In the genomic region with DNA sequence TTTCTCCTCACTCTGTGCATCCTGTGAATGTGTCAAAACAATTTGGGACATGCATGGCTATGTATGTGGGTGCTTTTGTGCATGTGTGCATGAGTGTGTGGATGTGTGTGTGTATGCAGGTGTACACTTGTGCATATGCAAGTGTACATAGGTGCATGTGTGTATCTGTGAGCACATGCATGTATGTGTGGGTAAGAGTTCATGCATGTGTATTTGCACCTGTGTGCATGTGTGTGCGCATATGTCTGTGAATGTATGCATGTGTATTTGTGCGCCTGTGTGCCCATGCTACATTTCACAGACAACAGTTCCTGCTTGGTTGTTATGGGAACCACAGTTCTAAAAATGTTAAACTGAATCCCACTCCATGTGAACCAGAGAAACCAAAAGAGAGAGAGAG, we compare ENCODE assay signal across 21 cellular contexts. TPM values are rescaled to one million over a fixed set of nuclear protein-coding genes. Genes with fewer than 3 reads are reported as not detected.
DNase-seq lines count a peak whose midpoint lies in the region; ATAC-seq and TF ChIP-seq lines count a peak whose summit lies in the region.
"Had no signal": no experiment of that assay in that cellular context is flagged by ENCODE, and none has a peak within 500 bp of the region (broad histone marks: within the 10 kb centered on the region; RNA-seq: fewer than 3 reads in every experiment).

No MANE protein-coding gene starts in this region.

- H3K9me3 Mint-ChIP-seq in Caco-2 (ENCODE audit: unreplicated experiment): no peaks in the 10 kb centered on the region
- H3K9me3 Mint-ChIP-seq in activated T-helper 2 cell treated with anti-CD3 and anti-CD28 coated beads, Interferon-gamma antibody, Interleukin-2, Interleukin-4, amounts not matched to agents 10 μg/mL and 5 μg/mL and 100 μg/mL, durations not matched to agents 14 hours and 24 hours and 36 hours: no peaks in the 10 kb centered on the region
- H3K9me3 Mint-ChIP-seq in natural killer cell: no peaks in the 10 kb centered on the region
- H3K9me3 Mint-ChIP-seq: stimulated activated memory B cell treated with anti-CD40 and anti-IgM and Interleukin-4, amounts not matched to agents 10 μg/mL and 1 μg/mL and 100 μg/mL, for 72 hours had no signal

- peak overlapping the region; percentile 81 to 99 (median 91) for H3K4me2 ChIP-seq in BLaER1 treated with 17β-estradiol and CSF1 and Interleukin-3, amounts not matched to agents 10 nM and 100 nM
- H3K4me2 ChIP-seq: SK-N-SH had no signal

- H3K9me3 ChIP-seq in BLaER1 treated with 17β-estradiol and CSF1 and Interleukin-3, amounts not matched to agents 10 nM and 100 nM (replicated peaks in 1 of 11): no peaks in the 10 kb centered on the region
- H3K9me3 ChIP-seq in Caco-2: no peaks in the 10 kb centered on the region
- H3K9me3 ChIP-seq: pancreas, SK-N-SH, testis had no signal

- no peak for DNase-seq in Caco-2
- no peak for DNase-seq in activated T-helper 2 cell treated with anti-CD3 and anti-CD28 coated beads, Interferon-gamma antibody, Interleukin-2, Interleukin-4, amounts not matched to agents 10 μg/mL and 5 μg/mL and 100 μg/mL, durations not matched to agents 14 hours and 24 hours and 36 hours (ENCODE audit: low spot score)
- DNase-seq in natural killer cell: no peak
- DNase-seq in NK-92 treated with Interleukin-12 subunit alpha and Interleukin-12 subunit beta, amount 100 ng/mL, for 24 hours (lab: John Stamatoyannopoulos, UW): no peak
- DNase-seq in pons (ENCODE audit: low spot score): no peak
- DNase-seq: activated gamma-delta T cell; central memory CD4-positive, alpha-beta T cell; foreskin fibroblast; HCEC 1CT; NCI-H510A; pancreas; SK-N-SH; testis had no signal

- H3K36me3 Mint-ChIP-seq in Caco-2 (ENCODE audit: insufficient read depth, unreplicated experiment) (no peaks in the 10 kb centered on the region), natural killer cell (no peaks in the 10 kb centered on the region)
- H3K36me3 Mint-ChIP-seq in activated T-helper 2 cell treated with anti-CD3 and anti-CD28 coated beads, Interferon-gamma antibody, Interleukin-2, Interleukin-4, amounts not matched to agents 10 μg/mL and 5 μg/mL and 100 μg/mL, durations not matched to agents 14 hours and 24 hours and 36 hours (ENCODE audit: low read depth): no peaks in the 10 kb centered on the region
- H3K36me3 Mint-ChIP-seq: stimulated activated memory B cell treated with anti-CD40 and anti-IgM and Interleukin-4, amounts not matched to agents 10 μg/mL and 1 μg/mL and 100 μg/mL, for 72 hours had no signal

- peaks cover 5 to 16% (median 8%) of the 10 kb centered on the region in 11 experiments; a peak in 19 of 22 replicates for H3K36me3 ChIP-seq in BLaER1 treated with 17β-estradiol and CSF1 and Interleukin-3, amounts not matched to agents 10 nM and 100 nM
- H3K36me3 ChIP-seq in Caco-2 (ENCODE audit: control insufficient read depth, insufficient read depth, low read length): no peaks in the 10 kb centered on the region
- H3K36me3 ChIP-seq: pancreas had no signal

- no peak for TF ChIP-seq CTCF in Caco-2 (IDR thresholded peaks at IDR 0.05; ENCODE audit: insufficient read depth in 1 of 2, low read depth in 1 of 2, low read length in 1 of 2, severe bottlenecking in 1 of 2, unreplicated experiment in 1 of 2)
- no peak for TF ChIP-seq CTCF in natural killer cell (IDR thresholded peaks at IDR 0.05)

- peak overlapping the region; percentile 39 for H3K4me3 Mint-ChIP-seq in Caco-2 (ENCODE audit: unreplicated experiment)
- peak overlapping the region; percentile 37 for H3K4me3 Mint-ChIP-seq in activated T-helper 2 cell treated with anti-CD3 and anti-CD28 coated beads, Interferon-gamma antibody, Interleukin-2, Interleukin-4, amounts not matched to agents 10 μg/mL and 5 μg/mL and 100 μg/mL, durations not matched to agents 14 hours and 24 hours and 36 hours (ENCODE audit: low read depth)
- peak overlapping the region; percentile 75 for H3K4me3 Mint-ChIP-seq in natural killer cell

- POLR2A ChIA-PET in Caco-2 (lab: Charles Lee): no interaction called here

- H3K27me3 ChIP-seq in BLaER1 treated with 17β-estradiol and CSF1 and Interleukin-3, amounts not matched to agents 10 nM and 100 nM: peaks cover 0 to under 1% (median 0%) of the 10 kb centered on the region in 11 experiments; a peak in 1 of 22 replicates
- H3K27me3 ChIP-seq in Caco-2 (replicated peaks; ENCODE audit: control insufficient read depth, insufficient read depth, low read length): no peaks in the 10 kb centered on the region
- H3K27me3 ChIP-seq: pancreas, testis had no signal

- no peak overlapping the region for H3K27ac ChIP-seq in BLaER1 treated with 17β-estradiol and CSF1 and Interleukin-3, amounts not matched to agents 10 nM and 100 nM
- H3K27ac ChIP-seq: pancreas, testis had no signal

- BruUV-seq in Caco-2 (replicated peaks; lab: Mats Ljungman, UMichigan): no TSS peak

- H3K9ac ChIP-seq in BLaER1 treated with 17β-estradiol and CSF1 and Interleukin-3, amounts not matched to agents 10 nM and 100 nM: no peak overlapping the region
- H3K9ac ChIP-seq: SK-N-SH had no signal

- H3K27me3 Mint-ChIP-seq in Caco-2 (ENCODE audit: insufficient read depth, unreplicated experiment): peaks cover 3% of the 10 kb centered on the region
- H3K27me3 Mint-ChIP-seq in activated T-helper 2 cell treated with anti-CD3 and anti-CD28 coated beads, Interferon-gamma antibody, Interleukin-2, Interleukin-4, amounts not matched to agents 10 μg/mL and 5 μg/mL and 100 μg/mL, durations not matched to agents 14 hours and 24 hours and 36 hours (ENCODE audit: low read depth): peaks cover 38% of the 10 kb centered on the region
- H3K27me3 Mint-ChIP-seq in natural killer cell (ENCODE audit: low read depth in 2 of 2): peaks cover 27 to 30% of the 10 kb centered on the region in 2 donors

- no peak overlapping the region for H3K4me3 ChIP-seq in BLaER1 treated with 17β-estradiol and CSF1 and Interleukin-3, amounts not matched to agents 10 nM and 100 nM
- no peak overlapping the region for H3K4me3 ChIP-seq in Caco-2 (ENCODE audit: low read depth, low read length)
- H3K4me3 ChIP-seq: pancreas, testis had no signal

- H3K4me1 ChIP-seq in BLaER1 treated with 17β-estradiol and CSF1 and Interleukin-3, amounts not matched to agents 10 nM and 100 nM: peaks cover 43 to 58% (median 50%) of the 10 kb centered on the region in 10 experiments
- H3K4me1 ChIP-seq in Caco-2: peaks cover 5% of the 10 kb centered on the region; the same call in 1 of the 2 replicates
- H3K4me1 ChIP-seq: pancreas had no signal

- intact Hi-C loops in Caco-2 (cut with micrococcal nuclease; ENCODE audit: unreplicated experiment) (no loop called here), natural killer cell (cut with micrococcal nuclease) (no loop called here)
- intact Hi-C loops in activated T-helper 2 cell treated with anti-CD3 and anti-CD28 coated beads, Interferon-gamma antibody, Interleukin-2, Interleukin-4, amounts not matched to agents 10 μg/mL and 5 μg/mL and 100 μg/mL, durations not matched to agents 14 hours and 24 hours and 36 hours (cut with micrococcal nuclease): no loop called here

- peaks cover 22 to 32% (median 24%) of the 10 kb centered on the region in 11 experiments; a peak in 20 of 22 replicates for H4K20me1 ChIP-seq in BLaER1 treated with 17β-estradiol and CSF1 and Interleukin-3, amounts not matched to agents 10 nM and 100 nM

- CTCF ChIA-PET in Caco-2 (lab: Charles Lee): no interaction called here

- H3K4me1 Mint-ChIP-seq in Caco-2 (ENCODE audit: low read depth, unreplicated experiment) (no peaks in the 10 kb centered on the region), natural killer cell (peaks cover 15 to 18% of the 10 kb centered on the region in 2 donors)
- peaks cover 7% of the 10 kb centered on the region for H3K4me1 Mint-ChIP-seq in activated T-helper 2 cell treated with anti-CD3 and anti-CD28 coated beads, Interferon-gamma antibody, Interleukin-2, Interleukin-4, amounts not matched to agents 10 μg/mL and 5 μg/mL and 100 μg/mL, durations not matched to agents 14 hours and 24 hours and 36 hours (ENCODE audit: low read depth)

- ATAC-seq in natural killer cell (no peak), GM18520 (IDR thresholded peaks at IDR 0.05; ENCODE audit: unreplicated experiment) (no peak)
- ATAC-seq: activated CD4-positive, CD25-positive, alpha-beta regulatory T cell treated with anti-CD3 and anti-CD28 coated beads, Interleukin-2, amount 50 U/mL, for 24 hours; pancreas; sciatic nerve; stimulated activated memory B cell treated with anti-CD40 and anti-IgM and Interleukin-4, amounts not matched to agents 10 μg/mL and 1 μg/mL and 100 μg/mL, for 72 hours had no signal

- no peak overlapping the region for H3K27ac Mint-ChIP-seq in Caco-2 (ENCODE audit: unreplicated experiment)
- H3K27ac Mint-ChIP-seq in activated T-helper 2 cell treated with anti-CD3 and anti-CD28 coated beads, Interferon-gamma antibody, Interleukin-2, Interleukin-4, amounts not matched to agents 10 μg/mL and 5 μg/mL and 100 μg/mL, durations not matched to agents 14 hours and 24 hours and 36 hours: no peak overlapping the region
- H3K27ac Mint-ChIP-seq in natural killer cell: no peak overlapping the region

RNA-seq across cellular contexts. Expression of gene FBXO41, which starts 1.9 kb away (rescaled TPM):
- total RNA-seq in Caco-2 (2022): 11.6 and 12.1 TPM in 2 replicates
- total RNA-seq in activated T-helper 2 cell treated with anti-CD3 and anti-CD28 coated beads, Interferon-gamma antibody, Interleukin-2, Interleukin-4, amounts not matched to agents 10 μg/mL and 5 μg/mL and 100 μg/mL, durations not matched to agents 14 hours and 24 hours and 36 hours: 25.3 and 25.7 TPM in 2 replicates
- total RNA-seq in natural killer cell: 10 to 100 TPM; 11.5 to 16.4 (median 13.8) TPM

RNA-seq across cellular contexts. Expression of gene EGR4, which starts 7.2 kb away (rescaled TPM):
- 0.30 TPM in 1 of 2 replicates, not detected in the other for total RNA-seq in Caco-2 (2022)
- 0.46 and 0.53 TPM in 2 replicates for total RNA-seq in activated T-helper 2 cell treated with anti-CD3 and anti-CD28 coated beads, Interferon-gamma antibody, Interleukin-2, Interleukin-4, amounts not matched to agents 10 μg/mL and 5 μg/mL and 100 μg/mL, durations not matched to agents 14 hours and 24 hours and 36 hours
- total RNA-seq in natural killer cell: 1 to 10 TPM in 2 of 3 donors, under 1 TPM in 1; 0.28 to 2.6 (median 1.1) TPM
- total RNA-seq: epithelial cell of proximal tubule, lower leg skin, RPMI7951, sciatic nerve had no signal

RNA-seq across cellular contexts. Expression of gene CCT7, which starts 52.0 kb away (rescaled TPM):
- total RNA-seq in Caco-2 (2022) (450 and 505 TPM in 2 replicates), natural killer cell (100 to 1,000 TPM in 2 of 3 donors, 10 to 100 TPM in 1; 82.3 to 114 (median 112) TPM)
- total RNA-seq in activated T-helper 2 cell treated with anti-CD3 and anti-CD28 coated beads, Interferon-gamma antibody, Interleukin-2, Interleukin-4, amounts not matched to agents 10 μg/mL and 5 μg/mL and 100 μg/mL, durations not matched to agents 14 hours and 24 hours and 36 hours: 562 and 584 TPM in 2 replicates

RNA-seq across cellular contexts. Expression of gene PRADC1, which starts 53.1 kb away (rescaled TPM):
- total RNA-seq in Caco-2 (2022): 24.1 and 25.4 TPM in 2 replicates
- total RNA-seq in activated T-helper 2 cell treated with anti-CD3 and anti-CD28 coated beads, Interferon-gamma antibody, Interleukin-2, Interleukin-4, amounts not matched to agents 10 μg/mL and 5 μg/mL and 100 μg/mL, durations not matched to agents 14 hours and 24 hours and 36 hours: 10.5 and 11.4 TPM in 2 replicates
- 1 to 10 TPM; 8.3 to 9.7 (median 9.1) TPM for total RNA-seq in natural killer cell
